In genomic region chr1:169604781-169605560, GRCh38 we compare ENCODE assay signal across 9 cellular contexts. TPM values are rescaled to one million over a fixed set of nuclear protein-coding genes. Genes with fewer than 3 reads are reported as not detected.
DNase-seq lines count a peak whose midpoint lies in the region; ATAC-seq, FAIRE-seq and TF ChIP-seq lines count a peak whose summit lies in the region.
"Had no signal": no experiment of that assay in that cellular context is flagged by ENCODE, and none has a peak within 500 bp of the region (broad histone marks: within the 10 kb centered on the region; RNA-seq: fewer than 3 reads in every experiment).

No MANE protein-coding gene starts in this region.

- no peaks in the 10 kb centered on the region for H3K36me3 Mint-ChIP-seq in WTC11

- TF ChIP-seq POLR2A in H54 (IDR thresholded peaks at IDR 0.05; ENCODE audit: low read depth, low read length): no peak

- FAIRE-seq in H54 (lab: Jason Lieb, UNC): no peak

- H3K4me1 Mint-ChIP-seq in WTC11: no peaks in the 10 kb centered on the region

- POLR2A ChIA-PET in WTC11 (lab: Charles Lee): no interaction called here

- peaks cover 7% of the 10 kb centered on the region for H3K27me3 Mint-ChIP-seq in WTC11 (ENCODE audit: low read depth)

- H3K9me3 Mint-ChIP-seq in WTC11: no peaks in the 10 kb centered on the region

- no peak for TF ChIP-seq CTCF in WTC11 (IDR thresholded peaks at IDR 0.05)

- DNase-seq in Kasumi-1 (lab: John Stamatoyannopoulos, UW) (peak; percentile 94), medulla oblongata (ENCODE audit: extremely low spot score) (peak; percentile 33), H54 (ENCODE audit: insufficient read length, low spot score) (no peak), EL (no peak), NCI-H2171 treated with DMSO at 0.1 percent for 48 hours (lab: John Stamatoyannopoulos, UW) (no peak), WTC11 (ENCODE audit: low spot score) (no peak)
- DNase-seq in activated CD8-positive, alpha-beta memory T cell treated with anti-CD3 and anti-CD28 coated beads, Interleukin-2, amount 50 U/mL, for 4 hours: peak; percentile 48
- DNase-seq: Karpas-422 had no signal

- CTCF ChIA-PET in WTC11 (lab: Charles Lee): no interaction called here

- ATAC-seq in GM18498 (IDR thresholded peaks at IDR 0.05; ENCODE audit: unreplicated experiment) (peak; percentile 73), WTC11 (no peak)

- no peak overlapping the region for H3K27ac Mint-ChIP-seq in WTC11

- H3K4me3 Mint-ChIP-seq in WTC11: no peak overlapping the region

TF ChIP-seq in WTC11, 78 proteins besides CTCF, POLR2A, EP300 and RAD21:
- TF ChIP-seq ESRRA (CRISPR knock-in tag; IDR thresholded peaks at IDR 0.05; ENCODE audit: borderline replicate concordance) (no peak), MLX (CRISPR knock-in tag; IDR thresholded peaks at IDR 0.05) (no peak), SOX15 (CRISPR knock-in tag; IDR thresholded peaks at IDR 0.05) (no peak), ATF2 (CRISPR knock-in tag; IDR thresholded peaks at IDR 0.05; ENCODE audit: borderline replicate concordance, low read depth) (no peak), ZNF219 (CRISPR knock-in tag; IDR thresholded peaks at IDR 0.05; ENCODE audit: borderline replicate concordance) (no peak), MAX (CRISPR knock-in tag; IDR thresholded peaks at IDR 0.05) (no peak), GTF2I (CRISPR knock-in tag; conservative IDR thresholded peaks at IDR 0.05) (no peak), NR3C1 (CRISPR knock-in tag; conservative IDR thresholded peaks at IDR 0.05; ENCODE audit: low read depth) (no peak), CREB1 (CRISPR knock-in tag; IDR thresholded peaks at IDR 0.05) (no peak), CDX4 (CRISPR knock-in tag; IDR thresholded peaks at IDR 0.05; ENCODE audit: borderline replicate concordance) (no peak), ZNF423 (CRISPR knock-in tag; IDR thresholded peaks at IDR 0.05) (no peak), ZNF532 (CRISPR knock-in tag; IDR thresholded peaks at IDR 0.05; ENCODE audit: borderline replicate concordance) (no peak), IRF1 (CRISPR knock-in tag; IDR thresholded peaks at IDR 0.05) (no peak), FOXK1 (CRISPR knock-in tag; IDR thresholded peaks at IDR 0.05) (no peak), ZNF263 (CRISPR knock-in tag; IDR thresholded peaks at IDR 0.05; ENCODE audit: low read depth) (no peak)
TF ChIP-seq in WTC11: peak in this region for 0.

RNA-seq across cellular contexts. Expression of gene F5, which starts 18.7 kb away (rescaled TPM):
- total RNA-seq in WTC11 (2021): 0.20 to 0.21 TPM (median 0.21 TPM) in 3 replicates

RNA-seq across cellular contexts. Expression of gene SELP, which starts 25.0 kb away (rescaled TPM):
- 0.17 TPM in 1 of 3 replicates, not detected in the others for total RNA-seq in WTC11 (2021)

Comparison
In these comparisons a context has a peak if more than half of its experiments do, and no peak if none do; other contexts are left out.
1. DNase-seq: peak in Kasumi-1 (2 of 2), activated CD8-positive, alpha-beta memory T cell treated with anti-CD3 and anti-CD28 coated beads, Interleukin-2, amount 50 U/mL, for 4 hours (single experiment) and medulla oblongata (single experiment); none in H54 (single experiment), EL (single experiment), NCI-H2171 treated with DMSO at 0.1 percent for 48 hours (single experiment) and WTC11 (single experiment).